In genomic region chr19:23365222-23365621, GRCh38 we compare ENCODE assay signal across 29 cellular contexts.
"Had no signal": no experiment of that assay in that cellular context is flagged by ENCODE, and none has a peak within 500 bp of the region (broad histone marks: within the 10 kb centered on the region; RNA-seq: fewer than 3 reads in every experiment).

No MANE protein-coding gene starts in this region.

- FAIRE-seq: astrocyte had no signal

- H3K27me3 Mint-ChIP-seq: activated CD8-positive, alpha-beta memory T cell treated with anti-CD3 and anti-CD28 coated beads, Interleukin-2, amount 10 ng/mL, durations not matched to agents 7 days and 5 days; activated naive CD8-positive, alpha-beta T cell treated with anti-CD3 and anti-CD28 coated beads, Interleukin-2, amount 50 U/mL, for 24 hours; activated T-cell treated with anti-CD3 and anti-CD28 coated beads, Interleukin-2, amount 50 U/mL, for 24 hours; brain; T-helper 17 cell had no signal

- H3K4me1 ChIP-seq: Peyer's patch had no signal

- ATAC-seq: activated CD8-positive, alpha-beta memory T cell treated with anti-CD3 and anti-CD28 coated beads, Interleukin-2, amount 10 ng/mL, durations not matched to agents 7 days and 5 days; activated naive CD4-positive, alpha-beta T cell treated with anti-CD3 and anti-CD28 coated beads, Interleukin-2, amount 50 U/mL, for 72 hours; activated naive CD8-positive, alpha-beta T cell treated with anti-CD3 and anti-CD28 coated beads, Interleukin-2, amount 50 U/mL, for 24 hours; T-helper 17 cell; WTC11 had no signal

- H3K27ac ChIP-seq: Peyer's patch had no signal

- H3K27ac Mint-ChIP-seq: activated CD8-positive, alpha-beta memory T cell treated with anti-CD3 and anti-CD28 coated beads, Interleukin-2, amount 10 ng/mL, durations not matched to agents 7 days and 5 days; activated naive CD4-positive, alpha-beta T cell treated with anti-CD3 and anti-CD28 coated beads, Interleukin-2, amount 50 U/mL, for 72 hours; activated naive CD8-positive, alpha-beta T cell treated with anti-CD3 and anti-CD28 coated beads, Interleukin-2, amount 50 U/mL, for 24 hours; activated T-cell treated with anti-CD3 and anti-CD28 coated beads, Interleukin-2, amount 50 U/mL, for 24 hours; activated T-helper 1 cell treated with anti-CD3 and anti-CD28 coated beads, Interleukin-12 subunit alpha, Interleukin-12 subunit beta, Interleukin-2, Interleukin-4 antibody, amounts not matched to agents 30 ng/mL and 10 ng/mL and 1 ng/mL, durations not matched to agents 14 hours and 24 hours and 36 hours; brain; T-helper 17 cell; WTC11 had no signal

- H3K4me1 Mint-ChIP-seq: activated CD8-positive, alpha-beta memory T cell treated with anti-CD3 and anti-CD28 coated beads, Interleukin-2, amount 10 ng/mL, durations not matched to agents 7 days and 5 days; activated naive CD8-positive, alpha-beta T cell treated with anti-CD3 and anti-CD28 coated beads, Interleukin-2, amount 50 U/mL, for 24 hours; brain; T-helper 17 cell; WTC11 had no signal

- DNase-seq: activated CD4-positive, alpha-beta T cell treated with anti-CD3 and anti-CD28 coated beads for 48 hours; activated CD4-positive, alpha-beta T cell treated with anti-CD3 and anti-CD28 coated beads, Interleukin-2, amount 50 U/mL, for 48 hours; activated CD4-positive, CD25-positive, alpha-beta regulatory T cell treated with anti-CD3 and anti-CD28 coated beads, Interleukin-2, amount 50 U/mL, for 72 hours; activated CD8-positive, alpha-beta memory T cell treated with anti-CD3 and anti-CD28 coated beads, Interleukin-2, amount 10 ng/mL, durations not matched to agents 7 days and 5 days; activated effector memory CD4-positive, alpha-beta T cell treated with anti-CD3 and anti-CD28 coated beads, Interleukin-2, amount 50 U/mL, for 16 hours; activated naive CD4-positive, alpha-beta T cell treated with Interleukin-2 at 50 U/mL for 16 hours; activated naive CD8-positive, alpha-beta T cell treated with anti-CD3 and anti-CD28 coated beads, Interleukin-2, amount 50 U/mL, for 24 hours; activated T-cell treated with anti-CD3 and anti-CD28 coated beads, Interleukin-2, amount 50 U/mL, for 24 hours; amygdala; caudate nucleus; KG1; MG63; NCI-H1105; NCI-H1436; NCI-H1694 treated with DMSO at 0.1 percent for 48 hours; NCI-H2029 treated with DMSO at 0.1 percent for 48 hours; NCI-H510A treated with DMSO at 0.1 percent for 48 hours; NCI-H69; NK-92 treated with Interleukin-12 subunit alpha and Interleukin-12 subunit beta, amount 100 ng/mL, for 24 hours; OCI-M1; Peyer's patch; SHP77 treated with DMSO at 0.1 percent for 48 hours; T-helper 17 cell; T-helper 9 cell had no signal

- H3K27me3 ChIP-seq: MG63, Peyer's patch had no signal

- H3K4me3 Mint-ChIP-seq: activated CD8-positive, alpha-beta memory T cell treated with anti-CD3 and anti-CD28 coated beads, Interleukin-2, amount 10 ng/mL, durations not matched to agents 7 days and 5 days; activated naive CD8-positive, alpha-beta T cell treated with anti-CD3 and anti-CD28 coated beads, Interleukin-2, amount 50 U/mL, for 24 hours; activated T-cell treated with anti-CD3 and anti-CD28 coated beads, Interleukin-2, amount 50 U/mL, for 24 hours; activated T-helper 1 cell treated with anti-CD3 and anti-CD28 coated beads, Interleukin-12 subunit alpha, Interleukin-12 subunit beta, Interleukin-2, Interleukin-4 antibody, amounts not matched to agents 30 ng/mL and 10 ng/mL and 1 ng/mL, durations not matched to agents 14 hours and 24 hours and 36 hours; brain; T-helper 17 cell; WTC11 had no signal

- H3K4me3 ChIP-seq: MG63, Peyer's patch had no signal
